8 cellular contexts compared by ENCODE assay signal in genomic region chr2:54176577-54176976, GRCh38.
DNase-seq lines count a peak whose midpoint lies in the region; ATAC-seq and TF ChIP-seq lines count a peak whose summit lies in the region.

No MANE protein-coding gene starts in this region.

- no peaks in the 10 kb centered on the region for H3K79me2 ChIP-seq in neural cell (replicated peaks; ENCODE audit: insufficient read depth, low read length)

- H3F3A ChIP-seq in neural cell (ENCODE audit: insufficient read depth, low read length, poor library complexity, severe bottlenecking), result no peaks in the 10 kb centered on the region

- no peak overlapping the region for H3K4me3 Mint-ChIP-seq in activated CD4-positive, alpha-beta T cell treated with anti-CD3 and anti-CD28 coated beads for 36 hours

- H3K9me3 ChIP-seq in NT2/D1 (ENCODE audit: insufficient read depth, low read length) (no peaks in the 10 kb centered on the region), neural cell (ENCODE audit: low read length) (no peaks in the 10 kb centered on the region)

- H3K4me1 ChIP-seq in NT2/D1 (ENCODE audit: insufficient read depth, insufficient read length), result no peaks in the 10 kb centered on the region

- H3K9me3 Mint-ChIP-seq in activated CD4-positive, alpha-beta T cell treated with anti-CD3 and anti-CD28 coated beads for 36 hours (ENCODE audit: low read depth), result no peaks in the 10 kb centered on the region

- H3K27me3 ChIP-seq in NT2/D1 (ENCODE audit: insufficient read depth, insufficient read length) (no peaks in the 10 kb centered on the region), neural cell (ENCODE audit: insufficient read depth, low read depth, low read length) (no peaks in the 10 kb centered on the region)

- no peaks in the 10 kb centered on the region for H3K4me1 Mint-ChIP-seq in activated CD4-positive, alpha-beta T cell treated with anti-CD3 and anti-CD28 coated beads for 36 hours

- intact Hi-C loops in activated CD4-positive, alpha-beta T cell treated with anti-CD3 and anti-CD28 coated beads for 36 hours (cut with DNase I, micrococcal nuclease), result no loop called here

- no peaks in the 10 kb centered on the region for H3K27me3 Mint-ChIP-seq in activated CD4-positive, alpha-beta T cell treated with anti-CD3 and anti-CD28 coated beads for 36 hours

- TF ChIP-seq CTCF in epithelial cell of esophagus (IDR thresholded peaks at IDR 0.05; ENCODE audit: insufficient read depth, low read depth, low read length, missing control alignments) (no peak), neural cell (IDR thresholded peaks at IDR 0.05; ENCODE audit: poor library complexity, severe bottlenecking) (peak; percentile 59)

- no peak for ATAC-seq in activated CD4-positive, alpha-beta T cell treated with anti-CD3 and anti-CD28 coated beads for 36 hours
- no peak for ATAC-seq in activated CD4-positive, CD25-positive, alpha-beta regulatory T cell treated with anti-CD3 and anti-CD28 coated beads, Interleukin-2, amount 50 U/mL, for 24 hours
- ATAC-seq in GM21528 (IDR thresholded peaks at IDR 0.05; ENCODE audit: low FRiP score, unreplicated experiment), result no peak

- no peaks in the 10 kb centered on the region for H3K9me2 ChIP-seq in neural cell (ENCODE audit: insufficient read depth, low read length)

- H3K36me3 ChIP-seq in NT2/D1 (ENCODE audit: insufficient read depth, insufficient read length, low read length) (no peaks in the 10 kb centered on the region), neural cell (ENCODE audit: insufficient read depth, low read length) (no peaks in the 10 kb centered on the region)

- no peak overlapping the region for H3K27ac Mint-ChIP-seq in activated CD4-positive, alpha-beta T cell treated with anti-CD3 and anti-CD28 coated beads for 36 hours

- H3K4me2 ChIP-seq in neural cell (ENCODE audit: low read length), result no peak overlapping the region

- no peak overlapping the region for H3K9ac ChIP-seq in NT2/D1 (ENCODE audit: insufficient read length, low read depth)
- H3K9ac ChIP-seq in neural cell (ENCODE audit: low read length), result no peak overlapping the region

- H2AFZ ChIP-seq in neural cell (ENCODE audit: low read depth, low read length), result no peak overlapping the region

- H3K27ac ChIP-seq in neural cell (ENCODE audit: low read length), result no peak overlapping the region

- POLR2A ChIA-PET in activated CD4-positive, alpha-beta T cell treated with anti-CD3 and anti-CD28 coated beads for 36 hours (lab: Charles Lee), result no interaction called here

- peak; percentile 27 for DNase-seq in activated CD4-positive, alpha-beta T cell treated with anti-CD3 and anti-CD28 coated beads for 36 hours
- no peak for DNase-seq in activated CD4-positive, alpha-beta T cell treated with anti-CD3 and anti-CD28 coated beads for 48 hours
- DNase-seq in NT2/D1 (ENCODE audit: low read depth, low spot score), result peak; percentile 35
- peak; percentile 24 for DNase-seq in epithelial cell of esophagus (ENCODE audit: low read depth)
- no peak for DNase-seq in stimulated activated CD8-positive, alpha-beta memory T cell treated with anti-CD3 and anti-CD28 coated beads, Interleukin-4, amount 100 ng/mL, for 48 hours

- CTCF ChIA-PET in activated CD4-positive, alpha-beta T cell treated with anti-CD3 and anti-CD28 coated beads for 36 hours (lab: Charles Lee), result interaction anchor here (1.0 to 1.7 kb wide), 4 partner anchors 9 to 47 kb away, joined by 3 to 6 read pairs (median 4); no protein-coding TSS in a partner anchor

- TF ChIP-seq EP300 in neural cell (conservative IDR thresholded peaks at IDR 0.05; ENCODE audit: poor library complexity, severe bottlenecking), result no peak

- no peaks in the 10 kb centered on the region for H3K36me3 Mint-ChIP-seq in activated CD4-positive, alpha-beta T cell treated with anti-CD3 and anti-CD28 coated beads for 36 hours (ENCODE audit: low read depth)

- no peaks in the 10 kb centered on the region for H4K20me1 ChIP-seq in neural cell (ENCODE audit: insufficient read depth)

- peak; percentile 74 for TF ChIP-seq RAD21 in neural cell (conservative IDR thresholded peaks at IDR 0.05)

- H3K4me3 ChIP-seq in NT2/D1 (ENCODE audit: insufficient read length, low read depth) (no peak overlapping the region), epithelial cell of esophagus (ENCODE audit: low read length) (no peak overlapping the region), neural cell (ENCODE audit: low read length) (no peak overlapping the region)

TF ChIP-seq in neural cell, 6 proteins besides CTCF, POLR2A, EP300 and RAD21:
- TF ChIP-seq SMC3 (conservative IDR thresholded peaks at IDR 0.05; ENCODE audit: poor library complexity), result peak; percentile 64
- TF ChIP-seq EZH2 (IDR thresholded peaks at IDR 0.05; ENCODE audit: borderline replicate concordance, insufficient read depth, low read length, poor library complexity, severe bottlenecking), result no peak
- no peak for TF ChIP-seq REST (IDR thresholded peaks at IDR 0.05; ENCODE audit: borderline replicate concordance)
- TF ChIP-seq TAF1 (IDR thresholded peaks at IDR 0.05; ENCODE audit: low read depth), result no peak

Comparison
In these comparisons a context has a peak if more than half of its experiments do, and no peak if none do; other contexts are left out.
1. DNase-seq: peak in activated CD4-positive, alpha-beta T cell treated with anti-CD3 and anti-CD28 coated beads for 36 hours (single experiment), NT2/D1 (single experiment) and epithelial cell of esophagus (single experiment); none in activated CD4-positive, alpha-beta T cell treated with anti-CD3 and anti-CD28 coated beads for 48 hours (single experiment) and stimulated activated CD8-positive, alpha-beta memory T cell treated with anti-CD3 and anti-CD28 coated beads, Interleukin-4, amount 100 ng/mL, for 48 hours (single experiment).